ENCODE assay signal across 8 cellular contexts in genomic region chr1:181135815-181136737, GRCh38. TPM values are rescaled to one million over a fixed set of nuclear protein-coding genes. Genes with fewer than 3 reads are reported as not detected.
DNase-seq lines count a peak whose midpoint lies in the region; ATAC-seq, FAIRE-seq and TF ChIP-seq lines count a peak whose summit lies in the region.

No MANE protein-coding gene starts in this region.

- TF ChIP-seq CTCF in AG04449 (IDR thresholded peaks at IDR 0.05; ENCODE audit: insufficient read depth, low read length, missing control alignments) (no peak), HepG2 (CRISPR knock-in tag; IDR thresholded peaks at IDR 0.05) (no peak)

- no peaks in the 10 kb centered on the region for H3K27me3 ChIP-seq in adipocyte (replicated peaks; ENCODE audit: control insufficient read depth, insufficient read depth, low read length)
- peaks cover 0 to 5% of the 10 kb centered on the region in 2 experiments; a peak in 1 of 5 replicates for H3K27me3 ChIP-seq in HepG2 (ENCODE audit: control insufficient read depth in 1 of 2, insufficient read depth in 2 of 2, low read length in 2 of 2)

- TF ChIP-seq EP300 in HepG2 (IDR thresholded peaks at IDR 0.05; ENCODE audit: low read depth in 2 of 2, low read length in 2 of 2) (no peak), HepG2 (CRISPR knock-in tag; IDR thresholded peaks at IDR 0.05; ENCODE audit: borderline replicate concordance) (no peak)

- H3K9me3 ChIP-seq in adipocyte (ENCODE audit: control insufficient read depth, low read length) (no peaks in the 10 kb centered on the region), HepG2 (ENCODE audit: low read length) (no peaks in the 10 kb centered on the region)

- H3K4me3 ChIP-seq in AG04449 (ENCODE audit: low read depth, low read length) (no peak overlapping the region; the same call in 1 of the 2 replicates), adipocyte (ENCODE audit: low read length) (peak overlapping the region; percentile 36), HepG2 (replicated peaks in 1 of 3; ENCODE audit: insufficient read depth in 1 of 3, low read depth in 2 of 3, low read length in 3 of 3) (no peak overlapping the region)

- H3K4me1 ChIP-seq in adipocyte (ENCODE audit: control insufficient read depth, insufficient read depth, low read length) = peaks cover 32% of the 10 kb centered on the region
- peaks cover 63% of the 10 kb centered on the region for H3K4me1 ChIP-seq in HepG2 (ENCODE audit: insufficient read depth, low read length)

- CTCF ChIA-PET in AG04449 (lab: Yijun Ruan, JAX) (interaction anchor here (0.7 to 10.0 kb wide), 11 partner anchors 9 to 255 kb away, joined by 3 to 148 read pairs (median 4); partner anchors contain the start of gene IER5), HepG2 (lab: Yijun Ruan, JAX; ENCODE audit: low intra/inter-chr PET ratio, low total read pairs) (no interaction called here)

- 97% methylated on average over 12 of the region's 12 CpGs for WGBS in HepG2 (ENCODE audit: low lambda C conversion rate)

- H3K9ac ChIP-seq in adipocyte (ENCODE audit: low read length) (peak overlapping the region; percentile 73), HepG2 (ENCODE audit: insufficient read depth, low read depth, low read length) (no peak overlapping the region)

- FAIRE-seq in HepG2 (lab: Jason Lieb, UNC) = peak; percentile 69

- BruUV-seq in HepG2 (replicated peaks; lab: Mats Ljungman, UMichigan) = no TSS peak

- H2AFZ ChIP-seq in HepG2 (ENCODE audit: low read length) = no peak overlapping the region

- no peak for TF ChIP-seq RAD21 in HepG2 (CRISPR knock-in tag; IDR thresholded peaks at IDR 0.05)

- no peak for ATAC-seq in HepG2
- no peak for ATAC-seq in HG02759 (IDR thresholded peaks at IDR 0.05; ENCODE audit: unreplicated experiment)
- ATAC-seq in HG03565 (IDR thresholded peaks at IDR 0.05; ENCODE audit: unreplicated experiment) = no peak

- H3K27ac ChIP-seq in HepG2 (ENCODE audit: extremely low read length, insufficient read depth, low read length) = no peak overlapping the region

- in situ Hi-C loops in HepG2 (cut with HindIII; ENCODE audit: extremely low pct_ligation_motif_present, low pct_unique_long_range_greater_than_20kb) = loop anchor here (25.0 kb wide), 1 partner anchor 624 kb away; the partner anchor contains the start of gene ACBD6

- peak; percentile 65 for DNase-seq in AG04449 (ENCODE audit: low read depth, low spot score)
- DNase-seq in HT1080 (ENCODE audit: low read depth) = peak; percentile 83
- DNase-seq in adipocyte (ENCODE audit: low read depth) = peak; percentile 87
- no peak for DNase-seq in HepG2 (ENCODE audit: low spot score)
- DNase-seq in NCI-H1417 treated with DMSO at 0.1 percent for 48 hours (lab: John Stamatoyannopoulos, UW) = no peak
- no peak for DNase-seq in NCI-H2171 (lab: John Stamatoyannopoulos, UW)

- no peaks in the 10 kb centered on the region for H3K36me3 ChIP-seq in adipocyte (ENCODE audit: control insufficient read depth, insufficient read depth, low read length, severe bottlenecking)
- no peaks in the 10 kb centered on the region for H3K36me3 ChIP-seq in HepG2 (replicated peaks in 1 of 2; ENCODE audit: control insufficient read depth in 1 of 2, insufficient read depth in 2 of 2, low read length in 2 of 2)

- no peaks in the 10 kb centered on the region for H3K79me2 ChIP-seq in HepG2 (ENCODE audit: insufficient read depth, low read length)

- H3K4me2 ChIP-seq in HepG2 (ENCODE audit: low read depth, low read length) = no peak overlapping the region

- intact Hi-C loops in HepG2 (cut with micrococcal nuclease; ENCODE audit: unreplicated experiment) = no loop called here

- H4K20me1 ChIP-seq in HepG2 (ENCODE audit: insufficient read depth, low read length) = no peaks in the 10 kb centered on the region

- TF ChIP-seq POLR2A in HepG2 (IDR thresholded peaks at IDR 0.05; ENCODE audit: insufficient read depth in 1 of 2, low read depth in 2 of 2, low read length in 2 of 2) = no peak

- POLR2A ChIA-PET in AG04449 (lab: Yijun Ruan, JAX) (interaction anchor here (0.6 to 2.9 kb wide), 16 partner anchors 12 to 254 kb away, joined by 3 to 30 read pairs (median 3); partner anchors contain the start of genes IER5 and STX6), HepG2 (lab: Yijun Ruan, JAX) (interaction anchor here (1.2 to 2.5 kb wide), 5 partner anchors 9 to 47 kb away, joined by 3 to 6 read pairs (median 5); partner anchors contain the start of gene IER5)

TF ChIP-seq in HepG2, 621 proteins besides CTCF, POLR2A, EP300 and RAD21:
- peak; percentile 83; the same call in 1 of the 2 replicates for TF ChIP-seq ZNF646 (CRISPR knock-in tag; IDR thresholded peaks at IDR 0.05)
- TF ChIP-seq POLR2AphosphoS2 (IDR thresholded peaks at IDR 0.05; ENCODE audit: low read depth, low read length) = no peak
- TF ChIP-seq ATF7 (IDR thresholded peaks at IDR 0.05) = peak; percentile 70
- TF ChIP-seq ATF7 (CRISPR knock-in tag; IDR thresholded peaks at IDR 0.05) = no peak

RNA-seq across cellular contexts. Expression of gene IER5, which starts 47.6 kb away (rescaled TPM):
- 27.6 and 29.8 TPM in 2 replicates for total RNA-seq in HT1080 (2014; rRNA removed; shearing (Covaris generic))
- polyA plus RNA-seq in HT1080 (2015; cell fraction: cytosol; rRNA removed) = 23.7 and 26.6 TPM in 2 replicates
- polyA plus RNA-seq in HT1080 (2015; cell fraction: nucleus; rRNA removed) = 48.2 and 52.7 TPM in 2 replicates
- 3.0 and 3.5 TPM in 2 replicates for total RNA-seq in HepG2 (2016; rRNA removed; fragmentation: Illumina TruSeq; extraction: Trizol)
- 0.71 and 0.81 TPM in 2 replicates for total RNA-seq in HepG2 (2016; cell fraction: cytosol; rRNA removed; fragmentation: Illumina TruSeq; extraction: Trizol; ENCODE audit: low read depth)
- 2.3 and 3.4 TPM in 2 replicates for total RNA-seq in HepG2 (2016; cell fraction: insoluble cytoplasmic fraction; rRNA removed; fragmentation: Illumina TruSeq; extraction: Trizol)
- 2.1 and 2.2 TPM in 2 replicates for total RNA-seq in HepG2 (2016; cell fraction: membrane; rRNA removed; fragmentation: Illumina TruSeq; extraction: Trizol)
- 3.7 and 4.2 TPM in 2 replicates for total RNA-seq in HepG2 (2016; cell fraction: nucleus; rRNA removed; fragmentation: Illumina TruSeq; extraction: Trizol)
- 2.5 and 3.1 TPM in 2 replicates for polyA plus RNA-seq in HepG2 (2011; rRNA removed)
- 2.4 and 2.6 TPM in 2 replicates for polyA plus RNA-seq in HepG2 (2011; cell fraction: cytosol; rRNA removed)
- 4.5 and 4.9 TPM in 2 replicates for polyA plus RNA-seq in HepG2 (2011; cell fraction: nucleus; rRNA removed)
- 1.8 and 2.7 TPM in 2 replicates for polyA plus RNA-seq in HepG2 (2012)
- polyA plus RNA-seq in HepG2 (2016; cell fraction: cytosol; fragmentation: Illumina TruSeq; extraction: Trizol; ENCODE audit: low read depth) = 0.26 TPM in 2 replicates
- 1.9 TPM in 2 replicates for polyA plus RNA-seq in HepG2 (2016; cell fraction: insoluble cytoplasmic fraction; fragmentation: Illumina TruSeq; extraction: Trizol; ENCODE audit: low read depth)
- polyA plus RNA-seq in HepG2 (2016; cell fraction: membrane; fragmentation: Illumina TruSeq; extraction: Trizol; ENCODE audit: low read depth) = 0.66 and 0.70 TPM in 2 replicates
- 3.4 and 3.9 TPM in 2 replicates for polyA plus RNA-seq in HepG2 (2016; cell fraction: nucleus; fragmentation: Illumina TruSeq; extraction: Trizol; ENCODE audit: insufficient read depth, low read depth)
- 4.2 and 7.4 TPM in 2 replicates for polyA minus RNA-seq in HepG2 (2011; rRNA and poly(A)+ RNA removed; ENCODE audit: low replicate concordance)
- 2.6 TPM in 2 replicates for polyA minus RNA-seq in HepG2 (2011; cell fraction: cytosol; rRNA and poly(A)+ RNA removed)
- polyA minus RNA-seq in HepG2 (2011; cell fraction: nucleus; rRNA and poly(A)+ RNA removed) = 5.2 and 7.2 TPM in 2 replicates

Comparison
In these comparisons a context has a peak if more than half of its experiments do, and no peak if none do; other contexts are left out.
1. DNase-seq: peak in AG04449 (single experiment), HT1080 (single experiment) and adipocyte (single experiment); none in HepG2 (single experiment), NCI-H1417 treated with DMSO at 0.1 percent for 48 hours (single experiment) and NCI-H2171 (single experiment).